In genomic region chr17:81517009-81517338, GRCh38 we compare ENCODE assay signal across 9 cellular contexts. TPM values are rescaled to one million over a fixed set of nuclear protein-coding genes. Genes with fewer than 3 reads are reported as not detected.
A peak's percentile ranks its signal among the peaks of the same experiment; 100 is the strongest.
DNase-seq lines count a peak whose midpoint lies in the region; ATAC-seq, FAIRE-seq and TF ChIP-seq lines count a peak whose summit lies in the region.
"Had no signal": no experiment of that assay in that cellular context is flagged by ENCODE, and none has a peak within 500 bp of the region (broad histone marks: within the 10 kb centered on the region; RNA-seq: fewer than 3 reads in every experiment).

No MANE protein-coding gene starts in this region.

- no peaks in the 10 kb centered on the region for H3K27me3 ChIP-seq in BJ (ENCODE audit: control insufficient read depth, insufficient read depth, low read length)
- peaks cover 0 to 37% (median 22%) of the 10 kb centered on the region in 4 experiments; a peak in 5 of 7 replicates for H3K27me3 ChIP-seq in H1 (replicated peaks in 1 of 4; ENCODE audit: control insufficient read depth in 3 of 4, extremely low read depth in 1 of 4, insufficient read depth in 3 of 4, low read length in 3 of 4)
- H3K27me3 ChIP-seq in neuronal stem cell (ENCODE audit: control insufficient read depth in 3 of 3, insufficient read depth in 3 of 3, low read depth in 1 of 3, low read length in 3 of 3): peaks cover 0 to 37% (median 14%) of the 10 kb centered on the region in 3 experiments

- H3K9me3 ChIP-seq in OCI-LY7 (ENCODE audit: low read length): no peaks in the 10 kb centered on the region
- H3K9me3 ChIP-seq in H1 (ENCODE audit: insufficient read depth in 2 of 2, low read depth in 1 of 2, low read length in 1 of 2): no peaks in the 10 kb centered on the region
- H3K9me3 ChIP-seq in neuronal stem cell (replicated peaks in 1 of 2; ENCODE audit: control insufficient read depth in 2 of 2, insufficient read depth in 1 of 2, low read depth in 1 of 2, low read length in 2 of 2): no peaks in the 10 kb centered on the region

- no peak overlapping the region for H2BK15ac ChIP-seq in H1 (ENCODE audit: low read length)
- no peak overlapping the region for H2BK15ac ChIP-seq in neuronal stem cell (ENCODE audit: low read length)

- TF ChIP-seq CTCF in BJ (IDR thresholded peaks at IDR 0.05; ENCODE audit: insufficient read depth, low read depth, low read length) (no peak), OCI-LY7 (conservative IDR thresholded peaks at IDR 0.05; ENCODE audit: low read length) (no peak), H1 (IDR thresholded peaks at IDR 0.05; ENCODE audit: control extremely low read depth in 1 of 3, insufficient read depth in 1 of 3, low read depth in 1 of 3, low read length in 3 of 3) (no peak)

- no peak overlapping the region for H2BK12ac ChIP-seq in H1 (ENCODE audit: low read depth, low read length)
- no peak overlapping the region for H2BK12ac ChIP-seq in neuronal stem cell (ENCODE audit: low read length)

- no peak for TF ChIP-seq EP300 in H1 (IDR thresholded peaks at IDR 0.05; ENCODE audit: borderline replicate concordance in 1 of 2, low read depth in 2 of 2, low read length in 2 of 2)

- H3K4me2 ChIP-seq in OCI-LY7 (ENCODE audit: low read length) (peak overlapping the region; percentile 80), H1 (ENCODE audit: insufficient read depth in 1 of 2, low read depth in 2 of 2, low read length in 2 of 2) (no peak overlapping the region; a peak in 1 of 4 replicates), neuronal stem cell (ENCODE audit: insufficient read depth, low read length, poor library complexity, severe bottlenecking) (no peak overlapping the region)

- TF ChIP-seq POLR2A in H1 (IDR thresholded peaks at IDR 0.05; ENCODE audit: control extremely low read depth in 1 of 2, low read depth in 2 of 2, low read length in 2 of 2): no peak
- no peak for TF ChIP-seq POLR2A in erythroblast (IDR thresholded peaks at IDR 0.05; ENCODE audit: low read length)

- H3K23ac ChIP-seq in H1 (ENCODE audit: insufficient read length) (no peak overlapping the region), neuronal stem cell (ENCODE audit: low read depth, low read length, poor library complexity) (peak overlapping the region; percentile 6)

- H2BK5ac ChIP-seq in H1 (ENCODE audit: low read depth, low read length) (no peak overlapping the region), neuronal stem cell (ENCODE audit: low read length) (peak overlapping the region; percentile 39)

- H3K56ac ChIP-seq in H1 (replicated peaks; ENCODE audit: insufficient read length, low read depth, low read length): no peak overlapping the region

- H3K14ac ChIP-seq in H1 (ENCODE audit: insufficient read length) (no peak overlapping the region), neuronal stem cell (ENCODE audit: low read length) (no peak overlapping the region)

- H2BK20ac ChIP-seq in H1 (ENCODE audit: low read length): no peak overlapping the region

- no peak overlapping the region for H3K18ac ChIP-seq in H1 (ENCODE audit: extremely low read depth, low read length)
- H3K18ac ChIP-seq in neuronal stem cell (ENCODE audit: low read length): peak overlapping the region; percentile 17

- H3K4ac ChIP-seq in H1 (replicated peaks; ENCODE audit: insufficient read length, low read depth, low read length) (peak overlapping the region; percentile 38), neuronal stem cell (ENCODE audit: low read length) (no peak overlapping the region)

- POLR2A ChIA-PET in BJ (lab: Charles Lee) (interaction anchor here (0.6 kb wide), 1 partner anchor 11 kb away, joined by 10 read pairs; the partner anchor contains the start of gene FSCN2), OCI-LY7 (lab: Charles Lee) (interaction anchor here (0.6 to 1.3 kb wide), 4 partner anchors 32 to 675 kb away, joined by 3 to 7 read pairs (median 4); no protein-coding TSS in a partner anchor), H1 (lab: Charles Lee; ENCODE audit: partially characterized antibody) (interaction anchor here (2.6 to 30.5 kb wide), 3 partner anchors 12 to 21 kb away, joined by 10 to 1004 read pairs (median 125); partner anchors contain the start of genes ACTG1 and FSCN2)

- H3K79me2 ChIP-seq in OCI-LY7 (ENCODE audit: insufficient read depth, low read depth, low read length) (peaks cover 24% of the 10 kb centered on the region), H1 (ENCODE audit: control insufficient read depth in 1 of 2, insufficient read depth in 2 of 2, low read length in 2 of 2) (peaks cover 5 to 19% of the 10 kb centered on the region in 2 experiments)

- no peak for ATAC-seq in HG02885 (IDR thresholded peaks at IDR 0.05; ENCODE audit: poor library complexity, unreplicated experiment)
- ATAC-seq: naive thymus-derived CD8-positive, alpha-beta T cell had no signal

- H4K8ac ChIP-seq in H1 (ENCODE audit: extremely low read depth, insufficient read depth, low read length) (no peak overlapping the region), neuronal stem cell (ENCODE audit: low read depth, low read length) (no peak overlapping the region)

- 77% methylated on average over 8 of the region's 9 CpGs; no CpG with 5 or more reads in 1 of the 2 experiments for WGBS in H1 (ENCODE audit: extremely low coverage in 1 of 2, insufficient coverage in 1 of 2, insufficient read length in 1 of 2, insufficient replicate concordance in 2 of 2, low coverage in 1 of 2, low lambda C conversion rate in 2 of 2, missing lambda C conversion rate in 1 of 2), 2 experiments
- WGBS in neuronal stem cell (ENCODE audit: extremely low coverage in 2 of 2, insufficient read length in 2 of 2, insufficient replicate concordance in 1 of 2), 2 donors: no CpG with 5 or more reads among the region's 9 CpGs

- H4K91ac ChIP-seq in H1 (replicated peaks; ENCODE audit: insufficient read length, low read length): no peak overlapping the region
- no peak overlapping the region for H4K91ac ChIP-seq in neuronal stem cell (ENCODE audit: low read depth, low read length, poor library complexity)

- H2BK120ac ChIP-seq in H1 (replicated peaks; ENCODE audit: low read depth, low read length) (no peak overlapping the region), neuronal stem cell (ENCODE audit: low read depth, low read length) (no peak overlapping the region)

- H3K9me2 ChIP-seq in OCI-LY7 (ENCODE audit: insufficient read depth, low read length): no peaks in the 10 kb centered on the region

- CTCF ChIA-PET in BJ (lab: Yijun Ruan, JAX) (no interaction called here), OCI-LY7 (lab: Charles Lee; ENCODE audit: unreplicated experiment) (interaction anchor here (0.6 to 2.3 kb wide), 3 partner anchors 28 to 625 kb away, joined by 3 to 9 read pairs (median 4); no protein-coding TSS in a partner anchor), H1 (lab: Charles Lee; ENCODE audit: partially characterized antibody) (interaction anchor here (0.6 to 5.2 kb wide), 5 partner anchors 11 to 214 kb away, joined by 3 to 33 read pairs (median 5); partner anchors contain the start of gene FSCN2)

- BruUV-seq in OCI-LY7 (replicated peaks; lab: Mats Ljungman, UMichigan): no TSS peak

- H3K36me3 ChIP-seq in BJ (ENCODE audit: control insufficient read depth, insufficient read depth, low read length): peaks cover 7% of the 10 kb centered on the region
- peaks cover 6% of the 10 kb centered on the region for H3K36me3 ChIP-seq in OCI-LY7 (ENCODE audit: insufficient read depth, low read length)
- peaks cover 0 to 2% (median under 1%) of the 10 kb centered on the region in 4 experiments; a peak in 3 of 8 replicates for H3K36me3 ChIP-seq in H1 (ENCODE audit: control insufficient read depth in 2 of 4, insufficient read depth in 4 of 4, low read length in 3 of 4)
- H3K36me3 ChIP-seq in neuronal stem cell (replicated peaks in 1 of 2; ENCODE audit: control insufficient read depth in 2 of 2, insufficient read depth in 2 of 2, low read length in 2 of 2): peaks cover 0 to 3% of the 10 kb centered on the region in 2 donors

- H2AK5ac ChIP-seq in H1 (ENCODE audit: low read depth, low read length): no peak overlapping the region; the same call in 1 of the 2 replicates
- peak overlapping the region; percentile 46 for H2AK5ac ChIP-seq in neuronal stem cell (ENCODE audit: low read depth, low read length)

- no peak for DNase-seq in BJ (ENCODE audit: low read depth)
- no peak for DNase-seq in OCI-LY7 (ENCODE audit: low spot score)
- no peak for DNase-seq in H1 (ENCODE audit: low read depth in 1 of 2, low spot score in 2 of 2)
- DNase-seq in neuronal stem cell (ENCODE audit: low spot score): no peak
- DNase-seq in Ammon's horn (ENCODE audit: low spot score): no peak
- DNase-seq in erythroblast (lab: John Stamatoyannopoulos, UW): no peak
- no peak for DNase-seq in HuH-7.5 (ENCODE audit: low spot score)

- intact Hi-C loops in OCI-LY7 (cut with micrococcal nuclease; ENCODE audit: unreplicated experiment): loop anchor here (1.0 to 10.0 kb wide), 5 partner anchors 35 to 355 kb away; partner anchors contain the start of genes ARHGDIA, ARL16, BAHCC1 and FAAP100

- peak overlapping the region; percentile 89 for H3K27ac ChIP-seq in OCI-LY7 (ENCODE audit: low read depth, low read length, poor library complexity, severe bottlenecking)
- H3K27ac ChIP-seq in H1 (ENCODE audit: low read depth, low read length): no peak overlapping the region
- no peak overlapping the region for H3K27ac ChIP-seq in neuronal stem cell (replicated peaks; ENCODE audit: low read length)

- H3K4me3 ChIP-seq in BJ (ENCODE audit: low read depth, low read length): peak overlapping the region; percentile 89; the same call in 1 of the 2 replicates
- peak overlapping the region; percentile 90 for H3K4me3 ChIP-seq in OCI-LY7 (ENCODE audit: low read depth, low read length, poor library complexity, severe bottlenecking)
- no peak overlapping the region for H3K4me3 ChIP-seq in H1 (ENCODE audit: extremely low read depth in 1 of 4, insufficient read depth in 2 of 4, low read depth in 3 of 4, low read length in 4 of 4)
- H3K4me3 ChIP-seq in neuronal stem cell (ENCODE audit: low read length in 2 of 2): no peak overlapping the region

- H2AFZ ChIP-seq in OCI-LY7 (ENCODE audit: low read length) (no peak overlapping the region), H1 (ENCODE audit: low read length) (no peak overlapping the region), neuronal stem cell (ENCODE audit: low read length) (no peak overlapping the region)

- H4K5ac ChIP-seq in H1 (ENCODE audit: insufficient read length, low read depth, low read length): no peak overlapping the region

- no peak for FAIRE-seq in H1 (lab: Jason Lieb, UNC)

- peaks cover 21% of the 10 kb centered on the region; the same call in 1 of the 2 replicates for H3K23me2 ChIP-seq in H1 (ENCODE audit: low read depth, low read length)

- H3K4me1 ChIP-seq in OCI-LY7 (ENCODE audit: insufficient read depth, low read length, poor library complexity, severe bottlenecking) (peaks cover 70% of the 10 kb centered on the region), H1 (replicated peaks in 1 of 4; ENCODE audit: control insufficient read depth in 3 of 4, insufficient read depth in 4 of 4, low read length in 3 of 4) (peaks cover 0 to 46% (median 25%) of the 10 kb centered on the region in 4 experiments; a peak in 6 of 7 replicates), neuronal stem cell (ENCODE audit: control insufficient read depth in 2 of 2, insufficient read depth in 1 of 2, low read depth in 1 of 2, low read length in 2 of 2) (peaks cover 21 to 29% of the 10 kb centered on the region in 2 donors)

- H3K9ac ChIP-seq in H1 (replicated peaks in 1 of 4; ENCODE audit: extremely low read depth in 1 of 4, low read depth in 3 of 4, low read length in 3 of 4) (no peak overlapping the region), neuronal stem cell (ENCODE audit: low read depth, low read length, poor library complexity) (no peak overlapping the region)

- TF ChIP-seq RAD21 in H1 (IDR thresholded peaks at IDR 0.05 in 1 of 2, conservative IDR thresholded peaks at IDR 0.05 in 1 of 2; ENCODE audit: low read depth in 2 of 2, low read length in 2 of 2): no peak

- H4K20me1 ChIP-seq in OCI-LY7 (ENCODE audit: insufficient read depth, low read length) (peaks cover 4% of the 10 kb centered on the region; the same call in 1 of the 2 replicates), H1 (replicated peaks in 1 of 2; ENCODE audit: control insufficient read depth in 1 of 2, insufficient read depth in 2 of 2, low read length in 2 of 2) (peaks cover 2 to 10% of the 10 kb centered on the region in 2 experiments)

- 0 out of 2 replicates have a peak, but pooled peaks cover 5% of the 10 kb centered on the region for H3K79me1 ChIP-seq in H1 (ENCODE audit: low read depth, low read length)
- peaks cover 13% of the 10 kb centered on the region for H3K79me1 ChIP-seq in neuronal stem cell (ENCODE audit: low read depth, low read length)

RNA-seq across cellular contexts. Expression of gene ACTG1, which starts 4.4 kb away (rescaled TPM):
- 2,988 and 3,774 TPM in 2 replicates for polyA plus RNA-seq in BJ (2011; rRNA removed)
- polyA minus RNA-seq in BJ (2011; rRNA and poly(A)+ RNA removed): 4,016 and 6,647 TPM in 2 replicates
- total RNA-seq in OCI-LY7 (2014; rRNA removed; shearing (Covaris generic)): 2,245 and 2,707 TPM in 2 replicates
- 2,459 and 2,894 TPM in 2 replicates for total RNA-seq in OCI-LY7 (2022)
- total RNA-seq in H1 (2021; fragmentation: NEBNext Ultra II Directional; extraction: Animal tissue kit (Norgen Biotek cat#: 25700)): 3,535 and 3,691 TPM in 2 replicates
- polyA plus RNA-seq in H1 (2011; rRNA removed): 5,010 and 7,420 TPM in 2 replicates
- 3,868 TPM for polyA plus RNA-seq in H1 (2011; cell fraction: cytosol; rRNA removed)
- polyA plus RNA-seq in H1 (2011; cell fraction: nucleus; rRNA removed): 4,694 TPM
- polyA plus RNA-seq in H1 (2012, experiment 1 of 2): 3,170 to 3,474 TPM (median 3,377 TPM) in 4 replicates
- polyA plus RNA-seq in H1 (2012, experiment 2 of 2): 3,649 TPM
- polyA plus RNA-seq in H1 (2013, experiment 1 of 2): 4,243 TPM
- 4,284 TPM for polyA plus RNA-seq in H1 (2013, experiment 2 of 2)
- polyA minus RNA-seq in H1 (2011; rRNA and poly(A)+ RNA removed): 1,111 and 1,306 TPM in 2 replicates
- polyA minus RNA-seq in H1 (2011; cell fraction: cytosol; rRNA and poly(A)+ RNA removed): 1,521 TPM
- polyA minus RNA-seq in H1 (2011; cell fraction: nucleus; rRNA and poly(A)+ RNA removed): 1,666 TPM
- polyA plus RNA-seq in neuronal stem cell (2013, experiment 1 of 2): 5,937 TPM
- 5,622 TPM for polyA plus RNA-seq in neuronal stem cell (2013, experiment 2 of 2)

RNA-seq across cellular contexts. Expression of gene FSCN2, which starts 11.2 kb away (rescaled TPM):
- polyA plus RNA-seq in BJ (2011; rRNA removed) (1.1 and 1.3 TPM in 2 replicates), H1 (2011; rRNA removed) (0.18 and 0.44 TPM in 2 replicates)
- 1.3 and 1.9 TPM in 2 replicates for polyA minus RNA-seq in BJ (2011; rRNA and poly(A)+ RNA removed)
- 1.3 and 1.6 TPM in 2 replicates for total RNA-seq in OCI-LY7 (2014; rRNA removed; shearing (Covaris generic))
- 4.3 and 6.7 TPM in 2 replicates for total RNA-seq in OCI-LY7 (2022)
- total RNA-seq in H1 (2021; fragmentation: NEBNext Ultra II Directional; extraction: Animal tissue kit (Norgen Biotek cat#: 25700)): 0.30 TPM in 1 of 2 replicates, not detected in the other
- 0.14 TPM for polyA plus RNA-seq in H1 (2011; cell fraction: cytosol; rRNA removed)
- polyA plus RNA-seq in H1 (2011; cell fraction: nucleus; rRNA removed): 0.88 TPM
- polyA plus RNA-seq in H1 (2012, experiment 1 of 2): 0.12 to 0.43 TPM (median 0.30 TPM) in 4 replicates
- 0.28 TPM for polyA plus RNA-seq in H1 (2012, experiment 2 of 2)
- not detected for polyA plus RNA-seq in H1 (2013, experiment 1 of 2)
- 0.07 TPM for polyA plus RNA-seq in H1 (2013, experiment 2 of 2)
- 0.09 and 0.10 TPM in 2 replicates for polyA minus RNA-seq in H1 (2011; rRNA and poly(A)+ RNA removed)
- not detected for polyA minus RNA-seq in H1 (2011; cell fraction: cytosol; rRNA and poly(A)+ RNA removed)
- polyA minus RNA-seq in H1 (2011; cell fraction: nucleus; rRNA and poly(A)+ RNA removed): 0.90 TPM
- polyA plus RNA-seq in neuronal stem cell (2013, experiment 1 of 2): 0.20 TPM
- polyA plus RNA-seq in neuronal stem cell (2013, experiment 2 of 2): 0.25 TPM
- polyA plus RNA-seq: naive thymus-derived CD8-positive, alpha-beta T cell had no signal

RNA-seq across cellular contexts. Expression of gene FAAP100, which starts 35.2 kb away (rescaled TPM):
- 7.5 and 11.2 TPM in 2 replicates for polyA plus RNA-seq in BJ (2011; rRNA removed)
- 9.0 and 10.3 TPM in 2 replicates for polyA minus RNA-seq in BJ (2011; rRNA and poly(A)+ RNA removed)
- total RNA-seq in OCI-LY7 (2014; rRNA removed; shearing (Covaris generic)): 51.1 and 65.2 TPM in 2 replicates
- total RNA-seq in OCI-LY7 (2022): 64.4 and 74.2 TPM in 2 replicates
- total RNA-seq in H1 (2021; fragmentation: NEBNext Ultra II Directional; extraction: Animal tissue kit (Norgen Biotek cat#: 25700)): 37.9 and 41.8 TPM in 2 replicates
- polyA plus RNA-seq in H1 (2011; rRNA removed): 23.2 and 33.1 TPM in 2 replicates
- polyA plus RNA-seq in H1 (2011; cell fraction: cytosol; rRNA removed): 28.9 TPM
- polyA plus RNA-seq in H1 (2011; cell fraction: nucleus; rRNA removed): 69.4 TPM
- polyA plus RNA-seq in H1 (2012, experiment 1 of 2): 17.1 to 31.4 TPM (median 28.6 TPM) in 4 replicates
- 25.6 TPM for polyA plus RNA-seq in H1 (2012, experiment 2 of 2)
- 16.0 TPM for polyA plus RNA-seq in H1 (2013, experiment 1 of 2)
- polyA plus RNA-seq in H1 (2013, experiment 2 of 2): 16.3 TPM
- 13.3 and 19.4 TPM in 2 replicates for polyA minus RNA-seq in H1 (2011; rRNA and poly(A)+ RNA removed)
- polyA minus RNA-seq in H1 (2011; cell fraction: cytosol; rRNA and poly(A)+ RNA removed): 18.1 TPM
- polyA minus RNA-seq in H1 (2011; cell fraction: nucleus; rRNA and poly(A)+ RNA removed): 33.6 TPM
- polyA plus RNA-seq in neuronal stem cell (2013, experiment 1 of 2): 11.8 TPM
- 12.1 TPM for polyA plus RNA-seq in neuronal stem cell (2013, experiment 2 of 2)

Comparison
In these comparisons a context has a peak if more than half of its experiments do, and no peak if none do; other contexts are left out.
1. H3K4me3 ChIP-seq: peak in BJ (single experiment) and OCI-LY7 (single experiment); none in H1 (0 of 4) and neuronal stem cell (0 of 2).